15 cellular contexts compared by ENCODE assay signal in the genomic region with DNA sequence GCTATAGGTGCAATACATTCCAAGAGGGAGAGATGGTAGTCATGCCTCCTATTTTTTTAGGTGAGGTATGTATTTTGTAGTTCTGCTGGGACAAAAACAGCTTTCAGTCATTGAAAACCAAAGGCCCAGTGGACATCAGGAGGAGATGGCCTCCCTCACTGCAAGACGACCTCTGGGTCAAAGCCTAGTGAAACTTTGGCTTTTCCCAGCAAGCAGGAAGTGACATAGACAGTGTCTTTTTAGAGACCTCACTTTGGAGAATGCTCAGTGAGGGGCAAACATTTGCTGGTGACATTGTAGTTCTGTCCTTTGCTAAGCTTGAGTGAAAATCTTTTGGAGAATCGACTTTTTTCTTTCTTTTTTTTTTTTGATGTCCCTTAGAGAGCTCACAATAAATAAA. TPM values are rescaled to one million over a fixed set of nuclear protein-coding genes. Genes with fewer than 3 reads are reported as not detected.
DNase-seq lines count a peak whose midpoint lies in the region; ATAC-seq and TF ChIP-seq lines count a peak whose summit lies in the region.
"Had no signal": no experiment of that assay in that cellular context is flagged by ENCODE, and none has a peak within 500 bp of the region (broad histone marks: within the 10 kb centered on the region; RNA-seq: fewer than 3 reads in every experiment).

No MANE protein-coding gene starts in this region.

- intact Hi-C loops in transverse colon (cut with DNase I; ENCODE audit: low total_unique reads) (no loop called here), mucosa of descending colon (cut with DNase I, micrococcal nuclease) (no loop called here)

- no peaks in the 10 kb centered on the region for H3K9me3 Mint-ChIP-seq in activated CD4-positive, alpha-beta T cell treated with anti-CD3 and anti-CD28 coated beads, Interleukin-2, amount 10 ng/mL, durations not matched to agents 7 days and 5 days
- no peaks in the 10 kb centered on the region for H3K9me3 Mint-ChIP-seq in activated naive CD8-positive, alpha-beta T cell treated with anti-CD3 and anti-CD28 coated beads, Interleukin-2, amount 50 U/mL, for 24 hours
- H3K9me3 Mint-ChIP-seq: endodermal cell had no signal

- CTCF ChIA-PET in activated CD4-positive, alpha-beta T cell treated with anti-CD3 and anti-CD28 coated beads, Interleukin-2, amount 10 ng/mL, durations not matched to agents 7 days and 5 days (lab: Charles Lee) = interaction anchor here (1.2 to 2.7 kb wide), 4 partner anchors 9 to 291 kb away, joined by 3 to 14 read pairs (median 3); no protein-coding TSS in a partner anchor

- H3K27me3 ChIP-seq in mucosa of rectum (ENCODE audit: control insufficient read depth in 2 of 2, insufficient read depth in 2 of 2, low read length in 2 of 2) (no peaks in the 10 kb centered on the region), transverse colon (no peaks in the 10 kb centered on the region)
- H3K27me3 ChIP-seq: tibial artery had no signal

- H3K4me3 Mint-ChIP-seq in activated CD4-positive, alpha-beta T cell treated with anti-CD3 and anti-CD28 coated beads, Interleukin-2, amount 10 ng/mL, durations not matched to agents 7 days and 5 days = no peak overlapping the region
- no peak overlapping the region for H3K4me3 Mint-ChIP-seq in activated naive CD8-positive, alpha-beta T cell treated with anti-CD3 and anti-CD28 coated beads, Interleukin-2, amount 50 U/mL, for 24 hours
- H3K4me3 Mint-ChIP-seq: endodermal cell had no signal

- no peak for TF ChIP-seq EP300 in transverse colon (IDR thresholded peaks at IDR 0.05; ENCODE audit: low read depth)

- H3K4me1 ChIP-seq in mucosa of rectum (ENCODE audit: control insufficient read depth in 2 of 2, insufficient read depth in 2 of 2, low read length in 2 of 2) (peaks cover 23 to 51% of the 10 kb centered on the region in 2 donors), transverse colon (peaks cover 8 to 52% (median 32%) of the 10 kb centered on the region in 4 donors), mucosa of descending colon (ENCODE audit: low read depth) (peaks cover 37% of the 10 kb centered on the region)
- H3K4me1 ChIP-seq: tibial artery had no signal

- no peak for ATAC-seq in activated naive CD8-positive, alpha-beta T cell treated with anti-CD3 and anti-CD28 coated beads, Interleukin-2, amount 50 U/mL, for 24 hours
- ATAC-seq in mucosa of descending colon = no peak
- no peak for ATAC-seq in HG03108 (IDR thresholded peaks at IDR 0.05; ENCODE audit: unreplicated experiment)

- H3K9me3 ChIP-seq in mucosa of rectum (ENCODE audit: control insufficient read depth in 2 of 2, low read length in 2 of 2) (no peaks in the 10 kb centered on the region), transverse colon (no peaks in the 10 kb centered on the region), mucosa of descending colon (no peaks in the 10 kb centered on the region)
- H3K9me3 ChIP-seq: tibial artery had no signal

- no peak overlapping the region for H3K9ac ChIP-seq in mucosa of rectum (ENCODE audit: low read depth in 1 of 2, low read length in 2 of 2)

- peaks cover 74% of the 10 kb centered on the region for H3K4me1 Mint-ChIP-seq in activated CD4-positive, alpha-beta T cell treated with anti-CD3 and anti-CD28 coated beads, Interleukin-2, amount 10 ng/mL, durations not matched to agents 7 days and 5 days
- peaks cover 89% of the 10 kb centered on the region for H3K4me1 Mint-ChIP-seq in activated naive CD8-positive, alpha-beta T cell treated with anti-CD3 and anti-CD28 coated beads, Interleukin-2, amount 50 U/mL, for 24 hours

- peaks cover 5% of the 10 kb centered on the region for H3K36me3 Mint-ChIP-seq in activated CD4-positive, alpha-beta T cell treated with anti-CD3 and anti-CD28 coated beads, Interleukin-2, amount 10 ng/mL, durations not matched to agents 7 days and 5 days (ENCODE audit: low read depth)
- no peaks in the 10 kb centered on the region for H3K36me3 Mint-ChIP-seq in activated naive CD8-positive, alpha-beta T cell treated with anti-CD3 and anti-CD28 coated beads, Interleukin-2, amount 50 U/mL, for 24 hours (ENCODE audit: low read depth)

- WGBS in transverse colon (ENCODE audit: low coverage in 1 of 2), 2 donors = 33 to 52% methylated on average over 1 to 2 of the region's 2 CpGs

- no peaks in the 10 kb centered on the region for H3K27me3 Mint-ChIP-seq in activated CD4-positive, alpha-beta T cell treated with anti-CD3 and anti-CD28 coated beads, Interleukin-2, amount 10 ng/mL, durations not matched to agents 7 days and 5 days
- H3K27me3 Mint-ChIP-seq in activated naive CD8-positive, alpha-beta T cell treated with anti-CD3 and anti-CD28 coated beads, Interleukin-2, amount 50 U/mL, for 24 hours = no peaks in the 10 kb centered on the region

- POLR2A ChIA-PET in activated CD4-positive, alpha-beta T cell treated with anti-CD3 and anti-CD28 coated beads, Interleukin-2, amount 10 ng/mL, durations not matched to agents 7 days and 5 days (lab: Charles Lee) = interaction anchor here (0.6 kb wide), 1 partner anchor 1153 kb away, joined by 3 read pairs; the partner anchor contains the start of gene GCNT3

- no peak for TF ChIP-seq CTCF in transverse colon (IDR thresholded peaks at IDR 0.05)
- no peak for TF ChIP-seq CTCF in mucosa of descending colon (IDR thresholded peaks at IDR 0.05)

- DNase-seq in activated CD4-positive, alpha-beta T cell treated with anti-CD3 and anti-CD28 coated beads, Interleukin-2, amount 10 ng/mL, durations not matched to agents 7 days and 5 days = no peak
- no peak for DNase-seq in activated CD4-positive, alpha-beta T cell treated with anti-CD3 and anti-CD28 coated beads, Interleukin-2, amount 50 U/mL, for 4 hours
- no peak for DNase-seq in activated naive CD8-positive, alpha-beta T cell treated with anti-CD3 and anti-CD28 coated beads, Interleukin-2, amount 50 U/mL, for 24 hours
- no peak for DNase-seq in transverse colon
- DNase-seq in mucosa of descending colon = no peak
- DNase-seq in putamen (ENCODE audit: low spot score) = no peak
- DNase-seq: activated naive CD4-positive, alpha-beta T cell treated with Interleukin-2 at 50 U/mL for 16 hours; endodermal cell; foreskin fibroblast; MV-4-11; tibial artery had no signal

- no peaks in the 10 kb centered on the region for H3K36me3 ChIP-seq in mucosa of rectum (ENCODE audit: control insufficient read depth in 2 of 2, insufficient read depth in 2 of 2, low read length in 2 of 2)
- no peaks in the 10 kb centered on the region for H3K36me3 ChIP-seq in transverse colon
- H3K36me3 ChIP-seq in mucosa of descending colon (ENCODE audit: low read depth) = no peaks in the 10 kb centered on the region
- H3K36me3 ChIP-seq: tibial artery had no signal

- in situ Hi-C loops in transverse colon (cut with MboI; ENCODE audit: low pct_ligation_motif_present in 1 of 4, low pct_unique_long_range_greater_than_20kb in 1 of 4, low sequenced_read_pairs in 3 of 4) = no loop called here

- H3K4me3 ChIP-seq in mucosa of rectum (ENCODE audit: low read length in 2 of 2) = no peak overlapping the region
- H3K4me3 ChIP-seq in transverse colon = no peak overlapping the region
- no peak overlapping the region for H3K4me3 ChIP-seq in mucosa of descending colon
- H3K4me3 ChIP-seq: SK-N-MC, tibial artery had no signal

- peak overlapping the region; percentile 37 for H3K27ac Mint-ChIP-seq in activated CD4-positive, alpha-beta T cell treated with anti-CD3 and anti-CD28 coated beads, Interleukin-2, amount 10 ng/mL, durations not matched to agents 7 days and 5 days
- peak overlapping the region; percentile 85 for H3K27ac Mint-ChIP-seq in activated naive CD8-positive, alpha-beta T cell treated with anti-CD3 and anti-CD28 coated beads, Interleukin-2, amount 50 U/mL, for 24 hours
- H3K27ac Mint-ChIP-seq: endodermal cell had no signal

- H3K27ac ChIP-seq in mucosa of rectum (ENCODE audit: low read depth in 2 of 2, low read length in 2 of 2) (peak overlapping the region; percentile 35 to 70), transverse colon (peak overlapping the region in 3 of 4 donors; percentile 64 to 66 (median 66))
- H3K27ac ChIP-seq: SK-N-MC, tibial artery had no signal

- TF ChIP-seq POLR2A in transverse colon (IDR thresholded peaks at IDR 0.05) = no peak

RNA-seq across cellular contexts. Expression of gene LIPC, which starts 27.3 kb away (rescaled TPM):
- 1 to 10 TPM; 1.5 to 3.9 TPM for total RNA-seq in activated CD4-positive, alpha-beta T cell treated with anti-CD3 and anti-CD28 coated beads, Interleukin-2, amount 10 ng/mL, durations not matched to agents 7 days and 5 days
- 1 to 10 TPM in 2 of 4 donors, under 1 TPM in 1, not detected in 1; 0.48 to 8.2 (median 2.6) TPM for total RNA-seq in transverse colon
- 1 to 10 TPM; 2.3 to 9.3 (median 3.4) TPM for total RNA-seq in mucosa of descending colon
- total RNA-seq: A673, endodermal cell had no signal
